In the genomic region with DNA sequence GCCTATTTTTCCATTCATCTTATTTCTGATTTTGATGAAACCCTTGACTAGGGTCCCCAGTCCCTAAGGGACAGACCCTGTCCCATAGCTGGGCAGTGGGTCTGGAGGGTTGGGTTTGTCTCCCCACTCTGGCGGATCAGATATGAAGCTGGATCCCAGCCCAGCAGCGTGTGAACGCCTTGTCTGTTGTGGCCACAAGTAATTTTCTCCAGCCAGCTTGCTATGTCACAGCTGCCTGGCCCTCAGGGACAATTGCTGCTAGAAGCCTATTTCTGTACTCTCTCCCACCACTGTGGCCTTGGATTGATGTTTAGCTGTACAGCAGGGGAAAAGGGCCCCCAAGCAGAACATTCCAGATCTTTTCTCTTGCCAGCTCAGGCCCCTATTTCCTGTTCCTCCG, we compare ENCODE assay signal across 23 cellular contexts. TPM values are rescaled to one million over a fixed set of nuclear protein-coding genes. Genes with fewer than 3 reads are reported as not detected.
DNase-seq lines count a peak whose midpoint lies in the region; ATAC-seq and TF ChIP-seq lines count a peak whose summit lies in the region.
"Had no signal": no experiment of that assay in that cellular context is flagged by ENCODE, and none has a peak within 500 bp of the region (broad histone marks: within the 10 kb centered on the region; RNA-seq: fewer than 3 reads in every experiment).

No MANE protein-coding gene starts in this region.

- H4K91ac ChIP-seq in neuronal stem cell (ENCODE audit: low read depth, low read length, poor library complexity), result no peak overlapping the region

- H3K27me3 ChIP-seq in neuronal stem cell (ENCODE audit: control insufficient read depth in 3 of 3, insufficient read depth in 3 of 3, low read depth in 1 of 3, low read length in 3 of 3), result no peaks in the 10 kb centered on the region
- H3K27me3 ChIP-seq: brain microvascular endothelial cell, stomach, upper lobe of left lung had no signal

- H3K14ac ChIP-seq in neuronal stem cell (ENCODE audit: low read length), result no peak overlapping the region

- no peaks in the 10 kb centered on the region for H3K79me1 ChIP-seq in neuronal stem cell (ENCODE audit: low read depth, low read length)

- peaks cover 24% of the 10 kb centered on the region for H3K27me3 Mint-ChIP-seq in osteocyte (ENCODE audit: unreplicated experiment)

- peaks cover 0 to 2% of the 10 kb centered on the region in 2 donors for H3K4me1 ChIP-seq in neuronal stem cell (ENCODE audit: control insufficient read depth in 2 of 2, insufficient read depth in 1 of 2, low read depth in 1 of 2, low read length in 2 of 2)
- H3K4me1 ChIP-seq: stomach had no signal

- H3K9me3 Mint-ChIP-seq in osteocyte (ENCODE audit: unreplicated experiment), result no peaks in the 10 kb centered on the region

- H2BK120ac ChIP-seq in neuronal stem cell (ENCODE audit: low read depth, low read length), result no peak overlapping the region

- H2AK5ac ChIP-seq in neuronal stem cell (ENCODE audit: low read depth, low read length), result no peak overlapping the region

- H2BK15ac ChIP-seq in neuronal stem cell (ENCODE audit: low read length), result no peak overlapping the region

- no peaks in the 10 kb centered on the region for H3K36me3 Mint-ChIP-seq in osteocyte (ENCODE audit: unreplicated experiment)

- ATAC-seq in GM21786 (IDR thresholded peaks at IDR 0.05; ENCODE audit: unreplicated experiment), result no peak
- ATAC-seq in GM18502 (IDR thresholded peaks at IDR 0.05; ENCODE audit: poor library complexity, unreplicated experiment), result no peak

- no peak overlapping the region for H3K9ac ChIP-seq in neuronal stem cell (ENCODE audit: low read depth, low read length, poor library complexity)

- no peaks in the 10 kb centered on the region for H3K36me3 ChIP-seq in neuronal stem cell (replicated peaks in 1 of 2; ENCODE audit: control insufficient read depth in 2 of 2, insufficient read depth in 2 of 2, low read length in 2 of 2)
- H3K36me3 ChIP-seq: brain microvascular endothelial cell, stomach, upper lobe of left lung had no signal

- no peak overlapping the region for H3K27ac Mint-ChIP-seq in osteocyte (ENCODE audit: unreplicated experiment)
- H3K27ac Mint-ChIP-seq: progenitor cell of endocrine pancreas; T-helper 1 cell treated with Interleukin-12 subunit alpha and Interleukin-12 subunit beta and Interleukin-4 antibody, amounts not matched to agents 30 μg/mL and 1 μg/mL, for 36 hours had no signal

- no peak overlapping the region for H3K4me3 ChIP-seq in neuronal stem cell (ENCODE audit: low read length in 2 of 2)
- H3K4me3 ChIP-seq: lung, stomach, upper lobe of left lung had no signal

- no peak overlapping the region for H3K4ac ChIP-seq in neuronal stem cell (ENCODE audit: low read length)

- WGBS in neuronal stem cell (ENCODE audit: extremely low coverage in 2 of 2, insufficient read length in 2 of 2, insufficient replicate concordance in 1 of 2), 2 donors, result no CpG with 5 or more reads among the region's 4 CpGs

- H3K18ac ChIP-seq in neuronal stem cell (ENCODE audit: low read length), result no peak overlapping the region

- H2BK5ac ChIP-seq in neuronal stem cell (ENCODE audit: low read length), result no peak overlapping the region

- no peak for TF ChIP-seq POLR2A in erythroblast (IDR thresholded peaks at IDR 0.05; ENCODE audit: low read length)

- no peak overlapping the region for H2BK12ac ChIP-seq in neuronal stem cell (ENCODE audit: low read length)

- H3K4me3 Mint-ChIP-seq in osteocyte (ENCODE audit: unreplicated experiment), result no peak overlapping the region
- H3K4me3 Mint-ChIP-seq: T-helper 1 cell treated with Interleukin-12 subunit alpha and Interleukin-12 subunit beta and Interleukin-4 antibody, amounts not matched to agents 30 μg/mL and 1 μg/mL, for 36 hours had no signal

- no peak overlapping the region for H4K8ac ChIP-seq in neuronal stem cell (ENCODE audit: low read depth, low read length)

- H3K9me3 ChIP-seq in neuronal stem cell (replicated peaks in 1 of 2; ENCODE audit: control insufficient read depth in 2 of 2, insufficient read depth in 1 of 2, low read depth in 1 of 2, low read length in 2 of 2), result peaks cover 0 to 1% of the 10 kb centered on the region in 2 donors
- H3K9me3 ChIP-seq: upper lobe of left lung had no signal

- H3K4me2 ChIP-seq in neuronal stem cell (ENCODE audit: insufficient read depth, low read length, poor library complexity, severe bottlenecking), result no peak overlapping the region

- TF ChIP-seq CTCF in osteocyte (IDR thresholded peaks at IDR 0.05), result no peak

- H2AFZ ChIP-seq in neuronal stem cell (ENCODE audit: low read length), result peak overlapping the region; percentile 72

- H3K4me1 Mint-ChIP-seq in osteocyte (ENCODE audit: unreplicated experiment), result peaks cover 6% of the 10 kb centered on the region

- no peak overlapping the region for H3K23ac ChIP-seq in neuronal stem cell (ENCODE audit: low read depth, low read length, poor library complexity)

- DNase-seq in EH (ENCODE audit: low read depth), result peak; percentile 8
- DNase-seq in MV-4-11 (lab: John Stamatoyannopoulos, UW), result peak; percentile 32
- DNase-seq in erythroblast (lab: John Stamatoyannopoulos, UW), result peak; percentile 23 to 71
- DNase-seq in neuronal stem cell (ENCODE audit: low spot score), result no peak
- DNase-seq in osteocyte (ENCODE audit: extremely low spot score, unreplicated experiment), result no peak
- DNase-seq in DMS53 treated with DMSO at 0.1 percent for 48 hours (lab: John Stamatoyannopoulos, UW; ENCODE audit: unreplicated experiment), result no peak
- DNase-seq: activated CD4-positive, alpha-beta T cell treated with anti-CD3 and anti-CD28 coated beads, Interleukin-2, amount 50 U/mL, for 1 hour; activated effector memory CD4-positive, alpha-beta T cell treated with Interleukin-2 at 50 U/mL for 16 hours; brain microvascular endothelial cell; HCEC 1CT; NCI-H1417; NCI-H524; SIG-M5; small intestine; stimulated activated CD4-positive, alpha-beta T cell treated with anti-CD3 and anti-CD28 coated beads, Interleukin-4, amount 100 ng/mL, for 4 hours; stomach; upper lobe of left lung had no signal

- no peak overlapping the region for H3K27ac ChIP-seq in neuronal stem cell (replicated peaks; ENCODE audit: low read length)
- H3K27ac ChIP-seq: brain microvascular endothelial cell, stomach, VCaP had no signal

RNA-seq across cellular contexts. Expression of a gene that starts 53.6 kb away (rescaled TPM):
- 150 TPM for polyA plus RNA-seq in neuronal stem cell (2013, experiment 1 of 2)
- polyA plus RNA-seq in neuronal stem cell (2013, experiment 2 of 2), result 162 TPM
- total RNA-seq in osteocyte, result 110 and 122 TPM in 2 replicates

Comparison
In these comparisons a context has a peak if more than half of its experiments do, and no peak if none do; other contexts are left out.
1. DNase-seq: peak in EH (single experiment), MV-4-11 (single experiment) and erythroblast (2 of 2); none in neuronal stem cell (single experiment), osteocyte (single experiment) and DMS53 treated with DMSO at 0.1 percent for 48 hours (single experiment).